Comparison of ENCODE assay signal across 8 cellular contexts in the genomic region with DNA sequence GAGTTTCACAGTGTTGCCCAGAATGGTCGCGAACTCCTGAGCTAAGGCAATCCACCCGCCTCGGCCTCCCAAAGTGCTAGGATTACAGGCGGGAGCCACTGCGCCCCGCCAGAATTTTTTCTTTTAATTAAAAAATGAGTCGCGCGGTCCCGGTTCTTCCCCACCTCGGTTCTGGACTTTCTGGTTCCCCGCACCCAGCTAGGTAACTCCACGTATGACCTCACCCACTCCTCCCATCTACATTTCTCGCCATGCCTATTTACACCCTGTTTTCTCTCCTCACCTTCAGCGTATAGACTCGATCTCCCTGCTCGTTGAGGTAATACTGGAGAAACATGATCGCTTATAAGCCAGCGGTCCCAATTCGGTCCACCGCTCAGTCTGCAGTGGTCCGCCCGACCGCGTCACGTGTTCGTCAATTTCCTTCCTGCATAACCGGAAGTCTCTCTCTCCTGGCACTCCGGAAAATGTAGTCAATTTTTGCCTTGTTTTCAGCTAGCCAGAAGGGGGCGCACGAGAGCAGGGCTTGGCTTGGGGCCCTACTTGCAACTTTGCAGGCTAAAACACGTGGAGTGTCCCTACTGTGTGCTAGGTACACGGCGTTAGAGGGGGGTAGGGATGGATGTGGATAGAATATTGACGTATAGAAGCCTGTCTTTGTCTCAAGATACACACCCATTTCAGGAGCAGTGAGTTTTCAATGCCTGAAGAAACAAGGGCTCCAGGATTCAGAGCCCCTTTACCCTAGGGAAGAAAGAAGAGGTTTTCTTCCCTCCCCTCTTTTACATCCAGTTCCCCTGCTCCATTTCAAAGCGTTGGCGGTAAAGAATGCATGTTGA. TPM values are rescaled to one million over a fixed set of nuclear protein-coding genes. Genes with fewer than 3 reads are reported as not detected.
DNase-seq lines count a peak whose midpoint lies in the region; ATAC-seq, FAIRE-seq and TF ChIP-seq lines count a peak whose summit lies in the region.

A gene (minus strand): TSS at position 400 of the 839 bp plus-strand sequence. CDS start 63 bp downstream, at position 337.
A gene with protein sequence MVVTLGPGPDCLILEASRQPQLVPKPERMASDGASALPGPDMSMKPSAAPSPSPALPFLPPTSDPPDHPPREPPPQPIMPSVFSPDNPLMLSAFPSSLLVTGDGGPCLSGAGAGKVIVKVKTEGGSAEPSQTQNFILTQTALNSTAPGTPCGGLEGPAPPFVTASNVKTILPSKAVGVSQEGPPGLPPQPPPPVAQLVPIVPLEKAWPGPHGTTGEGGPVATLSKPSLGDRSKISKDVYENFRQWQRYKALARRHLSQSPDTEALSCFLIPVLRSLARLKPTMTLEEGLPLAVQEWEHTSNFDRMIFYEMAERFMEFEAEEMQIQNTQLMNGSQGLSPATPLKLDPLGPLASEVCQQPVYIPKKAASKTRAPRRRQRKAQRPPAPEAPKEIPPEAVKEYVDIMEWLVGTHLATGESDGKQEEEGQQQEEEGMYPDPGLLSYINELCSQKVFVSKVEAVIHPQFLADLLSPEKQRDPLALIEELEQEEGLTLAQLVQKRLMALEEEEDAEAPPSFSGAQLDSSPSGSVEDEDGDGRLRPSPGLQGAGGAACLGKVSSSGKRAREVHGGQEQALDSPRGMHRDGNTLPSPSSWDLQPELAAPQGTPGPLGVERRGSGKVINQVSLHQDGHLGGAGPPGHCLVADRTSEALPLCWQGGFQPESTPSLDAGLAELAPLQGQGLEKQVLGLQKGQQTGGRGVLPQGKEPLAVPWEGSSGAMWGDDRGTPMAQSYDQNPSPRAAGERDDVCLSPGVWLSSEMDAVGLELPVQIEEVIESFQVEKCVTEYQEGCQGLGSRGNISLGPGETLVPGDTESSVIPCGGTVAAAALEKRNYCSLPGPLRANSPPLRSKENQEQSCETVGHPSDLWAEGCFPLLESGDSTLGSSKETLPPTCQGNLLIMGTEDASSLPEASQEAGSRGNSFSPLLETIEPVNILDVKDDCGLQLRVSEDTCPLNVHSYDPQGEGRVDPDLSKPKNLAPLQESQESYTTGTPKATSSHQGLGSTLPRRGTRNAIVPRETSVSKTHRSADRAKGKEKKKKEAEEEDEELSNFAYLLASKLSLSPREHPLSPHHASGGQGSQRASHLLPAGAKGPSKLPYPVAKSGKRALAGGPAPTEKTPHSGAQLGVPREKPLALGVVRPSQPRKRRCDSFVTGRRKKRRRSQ (plus strand): TSS at position 579 of the 839 bp plus-strand sequence. CDS start 382 bp downstream, outside the sequence.

- no peaks in the 10 kb centered on the region for H3K9me3 ChIP-seq in HUES48 (ENCODE audit: control insufficient read depth, insufficient read depth, low read length)
- no peaks in the 10 kb centered on the region for H3K9me3 ChIP-seq in NT2/D1 (ENCODE audit: insufficient read depth, low read length)
- H3K9me3 ChIP-seq in mononuclear cell (ENCODE audit: low read depth, low read length), result no peaks in the 10 kb centered on the region

- TF ChIP-seq CTCF in D721Med (IDR thresholded peaks at IDR 0.05; ENCODE audit: insufficient read depth, missing control alignments), result peak; percentile 93

- no peaks in the 10 kb centered on the region for H3K27me3 ChIP-seq in HUES48 (ENCODE audit: control insufficient read depth, insufficient read depth, low read length)
- no peaks in the 10 kb centered on the region for H3K27me3 ChIP-seq in NT2/D1 (ENCODE audit: insufficient read depth, insufficient read length)
- H3K27me3 ChIP-seq in mononuclear cell (ENCODE audit: insufficient read depth, low read length), result no peaks in the 10 kb centered on the region

- ATAC-seq in GM21390 (IDR thresholded peaks at IDR 0.05; ENCODE audit: unreplicated experiment), result peak; percentile 81

- H3K4me3 ChIP-seq in HUES48 (ENCODE audit: low read depth, low read length) (peak within 1 kb of the TSS; percentile 92), NT2/D1 (ENCODE audit: insufficient read length, low read depth) (peak within 1 kb of the TSS; percentile 69), mononuclear cell (ENCODE audit: low read length) (peak within 1 kb of the TSS; percentile 98)

- H3K9ac ChIP-seq in HUES48 (ENCODE audit: low read depth, low read length), result peak within 1 kb of the TSS; percentile 88
- H3K9ac ChIP-seq in NT2/D1 (ENCODE audit: insufficient read length, low read depth), result peak within 1 kb of the TSS; percentile 71

- FAIRE-seq in D721Med (lab: Jason Lieb, UNC), result no peak

- H3K36me3 ChIP-seq in HUES48 (ENCODE audit: control insufficient read depth, insufficient read depth, low read length), result peaks cover 30% of the 10 kb centered on the region
- H3K36me3 ChIP-seq in NT2/D1 (ENCODE audit: insufficient read depth, insufficient read length, low read length), result peaks cover 32% of the 10 kb centered on the region

- peak within 1 kb of the TSS; percentile 89 for H3K27ac ChIP-seq in HUES48 (ENCODE audit: low read depth, low read length)

- H3K4me1 ChIP-seq in HUES48 (ENCODE audit: control insufficient read depth, insufficient read depth, low read length), result 0 out of 2 replicates have a peak, but pooled peaks cover 5% of the 10 kb centered on the region
- H3K4me1 ChIP-seq in NT2/D1 (ENCODE audit: insufficient read depth, insufficient read length), result no peaks in the 10 kb centered on the region
- H3K4me1 ChIP-seq in mononuclear cell (ENCODE audit: insufficient read depth, low read length), result peaks cover 31% of the 10 kb centered on the region

- DNase-seq in D721Med (ENCODE audit: insufficient read length, low spot score) (no peak), NT2/D1 (ENCODE audit: low read depth, low spot score) (peak; percentile 78), epidermal melanocyte (ENCODE audit: insufficient read length, low spot score) (peak; percentile 60)
- peak; percentile 87 for DNase-seq in activated CD8-positive, alpha-beta memory T cell treated with anti-CD3 and anti-CD28 coated beads, Interleukin-2, amount 50 U/mL, for 24 hours (ENCODE audit: extremely low read depth)
- peak; percentile 90 to 92 for DNase-seq in stimulated activated CD8-positive, alpha-beta memory T cell treated with anti-CD3 and anti-CD28 coated beads, Interleukin-2, amount 100 ng/mL, for 48 hours (ENCODE audit: low read depth in 2 of 2)

RNA-seq across cellular contexts. Expression of the first gene that starts in this region (rescaled TPM):
- 112 TPM for total RNA-seq in mononuclear cell

RNA-seq across cellular contexts. Expression of the second gene that starts in this region (rescaled TPM):
- not detected for total RNA-seq in mononuclear cell
